Comparison of ENCODE assay signal across 9 cellular contexts in the genomic region with DNA sequence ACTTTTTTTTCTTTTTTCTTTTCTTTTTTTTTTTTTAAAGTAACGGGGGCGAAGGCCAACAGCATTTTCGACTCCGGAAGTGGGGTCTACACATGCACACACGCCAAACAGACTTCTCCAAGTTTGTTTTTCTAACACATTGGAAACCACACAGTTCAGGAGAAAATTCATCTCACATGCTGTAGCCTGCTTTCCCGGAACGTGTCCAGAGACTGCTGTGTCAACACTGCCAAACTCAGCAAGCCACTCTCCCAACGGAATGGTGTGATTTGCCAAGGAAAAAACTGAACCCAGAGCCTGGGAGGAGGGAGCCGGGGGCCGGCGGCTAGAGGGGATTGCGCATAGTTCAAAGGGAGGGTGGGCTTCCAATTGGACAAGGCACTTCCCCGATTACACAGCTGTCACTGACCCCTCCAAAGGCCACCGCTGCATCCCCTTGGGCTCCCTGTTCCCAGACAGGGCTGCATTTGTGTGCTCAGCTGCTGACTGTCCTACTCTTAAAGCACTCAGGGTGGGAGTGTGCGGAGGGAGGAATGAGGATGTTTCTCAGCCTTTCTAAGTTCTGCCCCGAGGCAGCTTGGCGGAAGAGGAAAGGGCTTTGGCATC.
DNase-seq lines count a peak whose midpoint lies in the region; ATAC-seq, FAIRE-seq and TF ChIP-seq lines count a peak whose summit lies in the region.
"Had no signal": no experiment of that assay in that cellular context is flagged by ENCODE, and none has a peak within 500 bp of the region (broad histone marks: within the 10 kb centered on the region; RNA-seq: fewer than 3 reads in every experiment).

No MANE protein-coding gene starts in this region.

- FAIRE-seq in small intestine (lab: Jason Lieb, UNC): no peak
- FAIRE-seq: RCC 7860 had no signal

- TF ChIP-seq CTCF in colonic mucosa (IDR thresholded peaks at IDR 0.05) (no peak), left lung (IDR thresholded peaks at IDR 0.05) (no peak)

- H3K27ac ChIP-seq in colonic mucosa: peak overlapping the region; percentile 40
- peak overlapping the region; percentile 67 to 72 for H3K27ac ChIP-seq in left lung
- H3K27ac ChIP-seq in small intestine (ENCODE audit: low read depth in 1 of 2, low read length in 1 of 2): peak overlapping the region in 1 of 2 donors; percentile 82

- H3K4me3 Mint-ChIP-seq in activated T-cell treated with anti-CD3 and anti-CD28 coated beads, Interleukin-2, amount 50 U/mL, for 24 hours: no peak overlapping the region

- H3K9me3 ChIP-seq in colonic mucosa: no peaks in the 10 kb centered on the region
- no peaks in the 10 kb centered on the region for H3K9me3 ChIP-seq in left lung
- H3K9me3 ChIP-seq in small intestine (ENCODE audit: control insufficient read depth, low read depth): no peaks in the 10 kb centered on the region

- no peaks in the 10 kb centered on the region for H3K36me3 Mint-ChIP-seq in activated T-cell treated with anti-CD3 and anti-CD28 coated beads, Interleukin-2, amount 50 U/mL, for 24 hours (ENCODE audit: low read depth)

- 54 to 81% (median 66%) methylated on average over 17 of the region's 17 CpGs for WGBS in small intestine, 3 donors

- H3K27me3 Mint-ChIP-seq in activated T-cell treated with anti-CD3 and anti-CD28 coated beads, Interleukin-2, amount 50 U/mL, for 24 hours: peaks cover 15% of the 10 kb centered on the region

- intact Hi-C loops in colonic mucosa (cut with DNase I) (no loop called here), left lung (cut with DNase I) (no loop called here)

- no peaks in the 10 kb centered on the region for H3K27me3 ChIP-seq in colonic mucosa
- H3K27me3 ChIP-seq in left lung: no peaks in the 10 kb centered on the region
- H3K27me3 ChIP-seq in small intestine (ENCODE audit: control insufficient read depth in 2 of 2, insufficient read depth in 2 of 2, low read length in 2 of 2): no peaks in the 10 kb centered on the region

- H3K9me3 Mint-ChIP-seq in activated T-cell treated with anti-CD3 and anti-CD28 coated beads, Interleukin-2, amount 50 U/mL, for 24 hours: no peaks in the 10 kb centered on the region

- H3K9ac ChIP-seq in colonic mucosa (ENCODE audit: low read depth in 2 of 2, low read length in 2 of 2): peak overlapping the region in 1 of 2 donors; percentile 59

- H3K4me3 ChIP-seq in colonic mucosa: no peak overlapping the region
- no peak overlapping the region for H3K4me3 ChIP-seq in left lung
- H3K4me3 ChIP-seq in small intestine (ENCODE audit: low read depth in 1 of 2, low read length in 2 of 2): no peak overlapping the region

- H3K36me3 ChIP-seq in colonic mucosa (no peaks in the 10 kb centered on the region), left lung (no peaks in the 10 kb centered on the region), small intestine (ENCODE audit: control insufficient read depth in 2 of 2, insufficient read depth in 2 of 2, low read length in 2 of 2) (no peaks in the 10 kb centered on the region)

- peak; percentile 80 for ATAC-seq in left lung

- H3K4me1 Mint-ChIP-seq in activated T-cell treated with anti-CD3 and anti-CD28 coated beads, Interleukin-2, amount 50 U/mL, for 24 hours (ENCODE audit: low read depth): no peaks in the 10 kb centered on the region

- peak; percentile 5 for DNase-seq in NCI-H1417 treated with DMSO at 0.1 percent for 48 hours (lab: John Stamatoyannopoulos, UW)
- DNase-seq in colonic mucosa: no peak
- peak in 1 of 2 donors; percentile 52 for DNase-seq in left lung
- peak; percentile 77 for DNase-seq in stromal cell of bone marrow (ENCODE audit: low read depth)
- no peak for DNase-seq in small intestine
- no peak for DNase-seq in SW480 (ENCODE audit: low spot score)
- DNase-seq in activated T-cell treated with anti-CD3 and anti-CD28 coated beads, Interleukin-2, amount 50 U/mL, for 24 hours: no peak
- DNase-seq in NCI-H2081 (lab: John Stamatoyannopoulos, UW): no peak

- H3K4me1 ChIP-seq in colonic mucosa (no peaks in the 10 kb centered on the region), left lung (peaks cover 17 to 20% of the 10 kb centered on the region in 2 donors), small intestine (ENCODE audit: control insufficient read depth in 2 of 2, insufficient read depth in 1 of 2, low read depth in 1 of 2, low read length in 1 of 2) (no peaks in the 10 kb centered on the region)

- H3K27ac Mint-ChIP-seq in activated T-cell treated with anti-CD3 and anti-CD28 coated beads, Interleukin-2, amount 50 U/mL, for 24 hours: no peak overlapping the region

Comparison
In these comparisons a context has a peak if more than half of its experiments do, and no peak if none do; other contexts are left out.
1. DNase-seq: peak in NCI-H1417 treated with DMSO at 0.1 percent for 48 hours (single experiment) and stromal cell of bone marrow (single experiment); none in colonic mucosa (single experiment), small intestine (single experiment), SW480 (single experiment), activated T-cell treated with anti-CD3 and anti-CD28 coated beads, Interleukin-2, amount 50 U/mL, for 24 hours (single experiment) and NCI-H2081 (0 of 2).